Comparison of ENCODE assay signal across 17 cellular contexts in the genomic region with DNA sequence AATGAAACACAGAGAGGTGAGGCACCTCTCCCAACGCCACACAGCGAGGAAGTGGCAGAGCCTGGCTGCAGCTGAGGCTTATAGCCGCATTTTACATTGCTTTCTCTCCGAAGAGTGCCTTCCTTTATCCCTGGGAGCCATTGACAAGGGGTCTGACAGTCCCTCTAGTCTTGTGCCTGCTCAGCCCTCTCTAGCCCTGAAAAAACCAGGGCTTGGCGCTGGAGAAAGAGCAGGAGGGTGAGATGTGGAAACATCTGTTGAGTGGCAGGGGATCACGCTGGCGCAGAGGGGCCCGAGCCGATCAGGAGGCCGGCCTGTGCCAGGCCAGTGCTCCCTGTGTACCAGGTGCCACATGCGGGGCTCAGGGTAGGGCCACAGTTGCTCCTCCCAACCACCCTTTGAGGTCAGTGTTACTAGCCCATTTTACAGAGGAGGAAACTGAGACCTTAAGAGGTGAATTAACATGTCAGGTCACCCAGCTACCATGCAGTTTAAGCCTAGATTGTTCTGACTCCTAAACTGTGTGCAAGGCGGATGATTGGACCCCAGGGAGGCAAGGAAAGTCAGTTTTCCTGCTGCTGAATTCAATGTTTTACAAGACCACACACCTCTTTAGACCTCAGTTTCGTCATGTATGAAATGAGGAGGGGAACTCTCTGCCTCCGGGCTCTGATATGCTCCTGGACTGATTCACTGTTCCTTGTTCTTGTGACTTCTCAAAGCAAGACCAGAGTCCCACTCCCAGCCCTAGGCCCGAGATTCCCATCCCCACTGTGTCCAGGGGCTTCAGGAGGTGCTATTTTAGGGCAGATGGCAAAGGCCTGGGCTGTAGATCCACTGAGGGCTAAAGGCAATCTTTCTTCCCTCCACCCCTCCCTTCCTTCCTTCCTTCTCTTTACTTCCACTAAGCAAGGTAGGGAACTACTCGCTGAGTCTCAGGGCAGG.
DNase-seq lines count a peak whose midpoint lies in the region; ATAC-seq lines count a peak whose summit lies in the region.
"Had no signal": no experiment of that assay in that cellular context is flagged by ENCODE, and none has a peak within 500 bp of the region (broad histone marks: within the 10 kb centered on the region; RNA-seq: fewer than 3 reads in every experiment).

No MANE protein-coding gene starts in this region.

- peaks cover 80% of the 10 kb centered on the region for H3K36me3 Mint-ChIP-seq in activated naive CD4-positive, alpha-beta T cell treated with anti-CD3 and anti-CD28 coated beads, Interleukin-2, amount 10 ng/mL, durations not matched to agents 7 days and 5 days
- H3K36me3 Mint-ChIP-seq in activated naive CD8-positive, alpha-beta T cell treated with anti-CD3 and anti-CD28 coated beads, Interleukin-2, amount 50 U/mL, for 24 hours (ENCODE audit: low read depth), result peaks cover 89% of the 10 kb centered on the region
- H3K36me3 Mint-ChIP-seq: neural progenitor cell had no signal

- H3K27me3 ChIP-seq in NT2/D1 (ENCODE audit: insufficient read depth, insufficient read length), result no peaks in the 10 kb centered on the region
- H3K27me3 ChIP-seq: neural progenitor cell, SJSA1, vagina had no signal

- no peak for DNase-seq in activated naive CD4-positive, alpha-beta T cell treated with anti-CD3 and anti-CD28 coated beads, Interleukin-2, amount 10 ng/mL, durations not matched to agents 7 days and 5 days
- no peak for DNase-seq in activated naive CD4-positive, alpha-beta T cell treated with Interleukin-2 at 50 U/mL for 16 hours
- DNase-seq in NT2/D1 (ENCODE audit: low read depth, low spot score) (no peak), NCI-H748 treated with DMSO at 0.1 percent for 48 hours (lab: John Stamatoyannopoulos, UW) (no peak), DMS 273 (lab: John Stamatoyannopoulos, UW; ENCODE audit: unreplicated experiment) (no peak), inferior parietal cortex (ENCODE audit: extremely low spot score) (no peak)
- DNase-seq in activated naive CD8-positive, alpha-beta T cell treated with anti-CD3 and anti-CD28 coated beads, Interleukin-2, amount 50 U/mL, for 24 hours, result no peak
- no peak for DNase-seq in stimulated activated naive CD8-positive, alpha-beta T cell treated with anti-CD3 and anti-CD28 coated beads, Interleukin-15, amount 100 ng/mL, for 72 hours
- DNase-seq: H9, heart right ventricle, islet precursor cell, mesenchymal stem cell, NCI-H187, NCI-H446 had no signal

- peak overlapping the region; percentile 12 for H3K9ac ChIP-seq in NT2/D1 (ENCODE audit: insufficient read length, low read depth)
- H3K9ac ChIP-seq: neural progenitor cell had no signal

- no peak overlapping the region for H3K4me3 ChIP-seq in NT2/D1 (ENCODE audit: insufficient read length, low read depth)
- H3K4me3 ChIP-seq: heart right ventricle, neural progenitor cell, SJSA1, vagina had no signal

- H3K4me1 Mint-ChIP-seq in activated naive CD4-positive, alpha-beta T cell treated with anti-CD3 and anti-CD28 coated beads, Interleukin-2, amount 10 ng/mL, durations not matched to agents 7 days and 5 days, result peaks cover 98% of the 10 kb centered on the region
- H3K4me1 Mint-ChIP-seq in activated naive CD8-positive, alpha-beta T cell treated with anti-CD3 and anti-CD28 coated beads, Interleukin-2, amount 50 U/mL, for 24 hours, result peaks cover 91% of the 10 kb centered on the region
- peaks cover 93% of the 10 kb centered on the region for H3K4me1 Mint-ChIP-seq in stimulated activated naive CD8-positive, alpha-beta T cell treated with anti-CD3 and anti-CD28 coated beads, Interleukin-15, amount 100 ng/mL, for 72 hours

- peak overlapping the region; percentile 83 for H3K27ac Mint-ChIP-seq in activated naive CD4-positive, alpha-beta T cell treated with anti-CD3 and anti-CD28 coated beads, Interleukin-2, amount 10 ng/mL, durations not matched to agents 7 days and 5 days
- H3K27ac Mint-ChIP-seq in activated naive CD8-positive, alpha-beta T cell treated with anti-CD3 and anti-CD28 coated beads, Interleukin-2, amount 50 U/mL, for 24 hours, result peak overlapping the region; percentile 95
- peak overlapping the region; percentile 95 to 99 for H3K27ac Mint-ChIP-seq in stimulated activated naive CD8-positive, alpha-beta T cell treated with anti-CD3 and anti-CD28 coated beads, Interleukin-15, amount 100 ng/mL, for 72 hours
- H3K27ac Mint-ChIP-seq: neural progenitor cell had no signal

- no peaks in the 10 kb centered on the region for H3K27me3 Mint-ChIP-seq in activated naive CD4-positive, alpha-beta T cell treated with anti-CD3 and anti-CD28 coated beads, Interleukin-2, amount 10 ng/mL, durations not matched to agents 7 days and 5 days
- H3K27me3 Mint-ChIP-seq in activated naive CD8-positive, alpha-beta T cell treated with anti-CD3 and anti-CD28 coated beads, Interleukin-2, amount 50 U/mL, for 24 hours, result no peaks in the 10 kb centered on the region
- H3K27me3 Mint-ChIP-seq in stimulated activated naive CD8-positive, alpha-beta T cell treated with anti-CD3 and anti-CD28 coated beads, Interleukin-15, amount 100 ng/mL, for 72 hours, result no peaks in the 10 kb centered on the region

- no peaks in the 10 kb centered on the region for H3K36me3 ChIP-seq in NT2/D1 (ENCODE audit: insufficient read depth, insufficient read length, low read length)
- H3K36me3 ChIP-seq: heart right ventricle, neural progenitor cell, vagina had no signal

- H3K4me3 Mint-ChIP-seq in activated naive CD4-positive, alpha-beta T cell treated with anti-CD3 and anti-CD28 coated beads, Interleukin-2, amount 10 ng/mL, durations not matched to agents 7 days and 5 days, result peak overlapping the region; percentile 41
- peak overlapping the region; percentile 95 for H3K4me3 Mint-ChIP-seq in activated naive CD8-positive, alpha-beta T cell treated with anti-CD3 and anti-CD28 coated beads, Interleukin-2, amount 50 U/mL, for 24 hours
- H3K4me3 Mint-ChIP-seq in stimulated activated naive CD8-positive, alpha-beta T cell treated with anti-CD3 and anti-CD28 coated beads, Interleukin-15, amount 100 ng/mL, for 72 hours, result peak overlapping the region; percentile 78 to 90
- H3K4me3 Mint-ChIP-seq: H9, neural progenitor cell had no signal

- H3K4me1 ChIP-seq in NT2/D1 (ENCODE audit: insufficient read depth, insufficient read length), result peaks cover 20% of the 10 kb centered on the region
- H3K4me1 ChIP-seq: neural progenitor cell, vagina had no signal

- no peaks in the 10 kb centered on the region for H3K9me3 Mint-ChIP-seq in activated naive CD4-positive, alpha-beta T cell treated with anti-CD3 and anti-CD28 coated beads, Interleukin-2, amount 10 ng/mL, durations not matched to agents 7 days and 5 days
- H3K9me3 Mint-ChIP-seq in activated naive CD8-positive, alpha-beta T cell treated with anti-CD3 and anti-CD28 coated beads, Interleukin-2, amount 50 U/mL, for 24 hours, result no peaks in the 10 kb centered on the region
- H3K9me3 Mint-ChIP-seq in stimulated activated naive CD8-positive, alpha-beta T cell treated with anti-CD3 and anti-CD28 coated beads, Interleukin-15, amount 100 ng/mL, for 72 hours, result no peaks in the 10 kb centered on the region
- H3K9me3 Mint-ChIP-seq: H9, neural progenitor cell had no signal

- no peaks in the 10 kb centered on the region for H3K9me3 ChIP-seq in NT2/D1 (ENCODE audit: insufficient read depth, low read length)
- H3K9me3 ChIP-seq: heart right ventricle, SJSA1, vagina had no signal

- CTCF ChIA-PET in activated naive CD4-positive, alpha-beta T cell treated with anti-CD3 and anti-CD28 coated beads, Interleukin-2, amount 10 ng/mL, durations not matched to agents 7 days and 5 days (lab: Charles Lee), result interaction anchor here (1.0 to 1.7 kb wide), 2 partner anchors 79 to 108 kb away, joined by 3 to 12 read pairs; no protein-coding TSS in a partner anchor

- ATAC-seq in activated naive CD8-positive, alpha-beta T cell treated with anti-CD3 and anti-CD28 coated beads, Interleukin-2, amount 50 U/mL, for 24 hours, result no peak
- no peak for ATAC-seq in stimulated activated naive CD8-positive, alpha-beta T cell treated with anti-CD3 and anti-CD28 coated beads, Interleukin-15, amount 100 ng/mL, for 72 hours
- ATAC-seq: heart right ventricle had no signal

Comparison
In these comparisons a context has a peak if more than half of its experiments do, and no peak if none do; other contexts are left out.
1. H3K4me3 Mint-ChIP-seq: peak in every context shown above with its lines; median percentile 95 in activated naive CD8-positive, alpha-beta T cell treated with anti-CD3 and anti-CD28 coated beads, Interleukin-2, amount 50 U/mL, for 24 hours; 84 in stimulated activated naive CD8-positive, alpha-beta T cell treated with anti-CD3 and anti-CD28 coated beads, Interleukin-15, amount 100 ng/mL, for 72 hours; 41 in activated naive CD4-positive, alpha-beta T cell treated with anti-CD3 and anti-CD28 coated beads, Interleukin-2, amount 10 ng/mL, durations not matched to agents 7 days and 5 days.